ENCODE assay signal across 1 cellular context in the genomic region with DNA sequence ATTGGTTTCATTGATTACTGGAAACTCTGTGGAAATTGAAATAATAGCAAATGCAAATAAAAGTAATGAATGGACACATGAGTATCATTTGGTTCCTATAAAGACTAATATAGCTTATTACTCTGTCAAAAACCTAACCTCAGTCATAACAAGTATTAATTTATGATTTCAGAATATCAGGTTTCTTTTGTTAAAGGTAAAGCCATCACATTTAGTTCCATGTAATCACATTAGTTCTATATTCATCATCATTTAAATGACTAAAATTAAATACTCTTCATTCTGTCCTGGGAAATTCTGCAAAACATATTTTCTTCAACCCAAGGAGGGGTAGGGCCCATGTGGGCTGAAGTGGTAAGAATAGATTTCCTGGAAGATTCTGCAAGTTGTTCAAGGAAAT.
TF ChIP-seq lines count a peak whose summit lies in the region.

No MANE protein-coding gene starts in this region.

TF ChIP-seq in SK-N-SH, 30 proteins besides CTCF, POLR2A, EP300 and RAD21 (continued from another document):
- TF ChIP-seq, protein P1, sequence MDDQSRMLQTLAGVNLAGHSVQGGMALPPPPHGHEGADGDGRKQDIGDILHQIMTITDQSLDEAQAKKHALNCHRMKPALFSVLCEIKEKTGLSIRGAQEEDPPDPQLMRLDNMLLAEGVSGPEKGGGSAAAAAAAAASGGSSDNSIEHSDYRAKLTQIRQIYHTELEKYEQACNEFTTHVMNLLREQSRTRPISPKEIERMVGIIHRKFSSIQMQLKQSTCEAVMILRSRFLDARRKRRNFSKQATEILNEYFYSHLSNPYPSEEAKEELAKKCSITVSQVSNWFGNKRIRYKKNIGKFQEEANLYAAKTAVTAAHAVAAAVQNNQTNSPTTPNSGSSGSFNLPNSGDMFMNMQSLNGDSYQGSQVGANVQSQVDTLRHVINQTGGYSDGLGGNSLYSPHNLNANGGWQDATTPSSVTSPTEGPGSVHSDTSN (IDR thresholded peaks at IDR 0.05) = no peak
- no peak for TF ChIP-seq FOXM1 (IDR thresholded peaks at IDR 0.05; ENCODE audit: low read depth)
- TF ChIP-seq MEF2A (IDR thresholded peaks at IDR 0.05; ENCODE audit: borderline replicate concordance, low read depth) = no peak
- TF ChIP-seq, protein P2, sequence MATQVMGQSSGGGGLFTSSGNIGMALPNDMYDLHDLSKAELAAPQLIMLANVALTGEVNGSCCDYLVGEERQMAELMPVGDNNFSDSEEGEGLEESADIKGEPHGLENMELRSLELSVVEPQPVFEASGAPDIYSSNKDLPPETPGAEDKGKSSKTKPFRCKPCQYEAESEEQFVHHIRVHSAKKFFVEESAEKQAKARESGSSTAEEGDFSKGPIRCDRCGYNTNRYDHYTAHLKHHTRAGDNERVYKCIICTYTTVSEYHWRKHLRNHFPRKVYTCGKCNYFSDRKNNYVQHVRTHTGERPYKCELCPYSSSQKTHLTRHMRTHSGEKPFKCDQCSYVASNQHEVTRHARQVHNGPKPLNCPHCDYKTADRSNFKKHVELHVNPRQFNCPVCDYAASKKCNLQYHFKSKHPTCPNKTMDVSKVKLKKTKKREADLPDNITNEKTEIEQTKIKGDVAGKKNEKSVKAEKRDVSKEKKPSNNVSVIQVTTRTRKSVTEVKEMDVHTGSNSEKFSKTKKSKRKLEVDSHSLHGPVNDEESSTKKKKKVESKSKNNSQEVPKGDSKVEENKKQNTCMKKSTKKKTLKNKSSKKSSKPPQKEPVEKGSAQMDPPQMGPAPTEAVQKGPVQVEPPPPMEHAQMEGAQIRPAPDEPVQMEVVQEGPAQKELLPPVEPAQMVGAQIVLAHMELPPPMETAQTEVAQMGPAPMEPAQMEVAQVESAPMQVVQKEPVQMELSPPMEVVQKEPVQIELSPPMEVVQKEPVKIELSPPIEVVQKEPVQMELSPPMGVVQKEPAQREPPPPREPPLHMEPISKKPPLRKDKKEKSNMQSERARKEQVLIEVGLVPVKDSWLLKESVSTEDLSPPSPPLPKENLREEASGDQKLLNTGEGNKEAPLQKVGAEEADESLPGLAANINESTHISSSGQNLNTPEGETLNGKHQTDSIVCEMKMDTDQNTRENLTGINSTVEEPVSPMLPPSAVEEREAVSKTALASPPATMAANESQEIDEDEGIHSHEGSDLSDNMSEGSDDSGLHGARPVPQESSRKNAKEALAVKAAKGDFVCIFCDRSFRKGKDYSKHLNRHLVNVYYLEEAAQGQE (IDR thresholded peaks at IDR 0.05; ENCODE audit: low read depth, low read length) = no peak
- no peak for TF ChIP-seq FOXJ3 (CRISPR knock-in tag; IDR thresholded peaks at IDR 0.05)
- TF ChIP-seq RFX5 (IDR thresholded peaks at IDR 0.05; ENCODE audit: low read length) = no peak
